Comparison of ENCODE assay signal across 9 cellular contexts in genomic region chr7:101952355-101953247, GRCh38.
DNase-seq lines count a peak whose midpoint lies in the region; ATAC-seq and TF ChIP-seq lines count a peak whose summit lies in the region.
"Had no signal": no experiment of that assay in that cellular context is flagged by ENCODE, and none has a peak within 500 bp of the region (broad histone marks: within the 10 kb centered on the region; RNA-seq: fewer than 3 reads in every experiment).

No MANE protein-coding gene starts in this region.

- peaks cover 7 to 23% of the 10 kb centered on the region in 2 donors for H3K36me3 Mint-ChIP-seq in stimulated activated naive B cell treated with anti-CD40 and anti-IgM and Interleukin-4, amounts not matched to agents 10 μg/mL and 1 μg/mL and 100 μg/mL, for 72 hours

- H3K4me3 ChIP-seq in heart right ventricle, result no peak overlapping the region
- H3K4me3 ChIP-seq: SK-N-MC had no signal

- intact Hi-C loops in heart right ventricle (cut with DNase I), result no loop called here

- peak overlapping the region in 9 of 10 donors; percentile 36 to 93 (median 73) for H3K27ac ChIP-seq in heart right ventricle
- H3K27ac ChIP-seq: SK-N-MC had no signal

- H3K36me3 ChIP-seq in heart right ventricle, result no peaks in the 10 kb centered on the region

- no peaks in the 10 kb centered on the region for H3K27me3 Mint-ChIP-seq in stimulated activated naive B cell treated with anti-CD40 and anti-IgM and Interleukin-4, amounts not matched to agents 10 μg/mL and 1 μg/mL and 100 μg/mL, for 72 hours

- DNase-seq in HS-5 (ENCODE audit: low read depth), result peak; percentile 63
- DNase-seq in UCSD-AML1 (lab: John Stamatoyannopoulos, UW; ENCODE audit: unreplicated experiment), result peak; percentile 26
- DNase-seq in heart right ventricle, result no peak
- DNase-seq in stimulated activated naive B cell treated with anti-CD40 and anti-IgM and Interleukin-4, amounts not matched to agents 10 μg/mL and 1 μg/mL and 100 μg/mL, for 72 hours, result no peak
- no peak for DNase-seq in HuH-7.5 (ENCODE audit: low spot score)
- DNase-seq in NCI-H748 (lab: John Stamatoyannopoulos, UW; ENCODE audit: unreplicated experiment), result no peak

- H3K27ac Mint-ChIP-seq in stimulated activated naive B cell treated with anti-CD40 and anti-IgM and Interleukin-4, amounts not matched to agents 10 μg/mL and 1 μg/mL and 100 μg/mL, for 72 hours, result peak overlapping the region; percentile 86

- peaks cover 32 to 38% of the 10 kb centered on the region in 2 donors for H3K4me1 Mint-ChIP-seq in stimulated activated naive B cell treated with anti-CD40 and anti-IgM and Interleukin-4, amounts not matched to agents 10 μg/mL and 1 μg/mL and 100 μg/mL, for 72 hours

- H3K27me3 ChIP-seq in heart right ventricle, result no peaks in the 10 kb centered on the region

- 88 to 91% methylated on average over 29 of the region's 29 CpGs for WGBS in heart right ventricle, 2 donors

- peaks cover 11 to 80% (median 49%) of the 10 kb centered on the region in 9 donors for H3K4me1 ChIP-seq in heart right ventricle

- TF ChIP-seq CTCF in heart right ventricle (IDR thresholded peaks at IDR 0.05), result no peak

- no peak for ATAC-seq in heart right ventricle
- no peak for ATAC-seq in stimulated activated naive B cell treated with anti-CD40 and anti-IgM and Interleukin-4, amounts not matched to agents 10 μg/mL and 1 μg/mL and 100 μg/mL, for 72 hours (replicated peaks)
- no peak for ATAC-seq in HG02571 (IDR thresholded peaks at IDR 0.05; ENCODE audit: unreplicated experiment)
- no peak for ATAC-seq in HG02840 (IDR thresholded peaks at IDR 0.05; ENCODE audit: low FRiP score, unreplicated experiment)

- no peak overlapping the region for H3K4me3 Mint-ChIP-seq in stimulated activated naive B cell treated with anti-CD40 and anti-IgM and Interleukin-4, amounts not matched to agents 10 μg/mL and 1 μg/mL and 100 μg/mL, for 72 hours

- H3K9me3 Mint-ChIP-seq in stimulated activated naive B cell treated with anti-CD40 and anti-IgM and Interleukin-4, amounts not matched to agents 10 μg/mL and 1 μg/mL and 100 μg/mL, for 72 hours, result no peaks in the 10 kb centered on the region

- no peaks in the 10 kb centered on the region for H3K9me3 ChIP-seq in heart right ventricle

Comparison
In these comparisons a context has a peak if more than half of its experiments do, and no peak if none do; other contexts are left out.
1. DNase-seq: peak in HS-5 (single experiment) and UCSD-AML1 (single experiment); none in heart right ventricle (0 of 2), stimulated activated naive B cell treated with anti-CD40 and anti-IgM and Interleukin-4, amounts not matched to agents 10 μg/mL and 1 μg/mL and 100 μg/mL, for 72 hours (single experiment), HuH-7.5 (single experiment) and NCI-H748 (single experiment).